8 cellular contexts compared by ENCODE assay signal in genomic region chr19:57363734-57364181, GRCh38. TPM values are rescaled to one million over a fixed set of nuclear protein-coding genes. Genes with fewer than 3 reads are reported as not detected.
DNase-seq lines count a peak whose midpoint lies in the region; ATAC-seq, FAIRE-seq and TF ChIP-seq lines count a peak whose summit lies in the region.

No MANE protein-coding gene starts in this region.

- POLR2A ChIA-PET in activated CD4-positive, alpha-beta memory T cell treated with anti-CD3 and anti-CD28 coated beads, Interleukin-2, amount 10 ng/mL, durations not matched to agents 7 days and 5 days (lab: Charles Lee), result interaction anchor here (0.7 to 1.8 kb wide), 5 partner anchors 13 to 451 kb away, joined by 3 to 9 read pairs (median 3); partner anchors contain the start of genes ZNF304, ZNF416, ZNF548 and ZNF552

- peaks cover 19% of the 10 kb centered on the region for H3K4me1 ChIP-seq in DND-41 (ENCODE audit: insufficient read depth, low read length)
- peaks cover 3 to 5% (median 3%) of the 10 kb centered on the region in 3 donors for H3K4me1 ChIP-seq in pancreas

- FAIRE-seq in pancreas (lab: Jason Lieb, UNC), result no peak

- peaks cover 42% of the 10 kb centered on the region for H3K36me3 Mint-ChIP-seq in activated CD4-positive, alpha-beta memory T cell treated with anti-CD3 and anti-CD28 coated beads, Interleukin-2, amount 10 ng/mL, durations not matched to agents 7 days and 5 days (ENCODE audit: low read depth)

- peak overlapping the region; percentile 57 for H3K9ac ChIP-seq in DND-41 (ENCODE audit: low read depth, low read length)

- TF ChIP-seq CTCF in DND-41 (IDR thresholded peaks at IDR 0.05; ENCODE audit: borderline replicate concordance, extremely low read depth, low read length, poor library complexity, severe bottlenecking) (no peak), pancreas (IDR thresholded peaks at IDR 0.05) (no peak)

- peak overlapping the region; percentile 82 for H3K4me3 Mint-ChIP-seq in activated CD4-positive, alpha-beta memory T cell treated with anti-CD3 and anti-CD28 coated beads, Interleukin-2, amount 10 ng/mL, durations not matched to agents 7 days and 5 days

- peaks cover 40% of the 10 kb centered on the region for H3K9me3 Mint-ChIP-seq in activated CD4-positive, alpha-beta memory T cell treated with anti-CD3 and anti-CD28 coated beads, Interleukin-2, amount 10 ng/mL, durations not matched to agents 7 days and 5 days

- peaks cover 26% of the 10 kb centered on the region for H3K79me2 ChIP-seq in DND-41 (ENCODE audit: insufficient read depth, low read length)

- H3K4me1 Mint-ChIP-seq in activated CD4-positive, alpha-beta memory T cell treated with anti-CD3 and anti-CD28 coated beads, Interleukin-2, amount 10 ng/mL, durations not matched to agents 7 days and 5 days, result peaks cover 17% of the 10 kb centered on the region

- DNase-seq in DND-41 (no peak), globus pallidus (ENCODE audit: low spot score) (peak; percentile 21), pancreas (peak in 1 of 6 donors; percentile 10), NCI-H2196 (lab: John Stamatoyannopoulos, UW; ENCODE audit: unreplicated experiment) (no peak), NCI-H2107 treated with DMSO at 0.1 percent for 48 hours (lab: John Stamatoyannopoulos, UW; ENCODE audit: unreplicated experiment) (no peak), Ammon's horn (ENCODE audit: low spot score) (no peak)
- no peak for DNase-seq in activated CD4-positive, alpha-beta memory T cell treated with anti-CD3 and anti-CD28 coated beads, Interleukin-2, amount 10 ng/mL, durations not matched to agents 7 days and 5 days

- 1 to 2% methylated on average over 13 to 14 of the region's 14 CpGs for WGBS in pancreas, 2 donors

- CTCF ChIA-PET in activated CD4-positive, alpha-beta memory T cell treated with anti-CD3 and anti-CD28 coated beads, Interleukin-2, amount 10 ng/mL, durations not matched to agents 7 days and 5 days (lab: Charles Lee), result interaction anchor here (1.5 kb wide), 1 partner anchor 13 kb away, joined by 3 read pairs; the partner anchor contains the start of gene ZNF304

- H4K20me1 ChIP-seq in DND-41 (ENCODE audit: insufficient read depth, low read length), result no peaks in the 10 kb centered on the region

- no peaks in the 10 kb centered on the region for H3K9me3 ChIP-seq in DND-41 (ENCODE audit: insufficient read depth, low read length, severe bottlenecking)
- H3K9me3 ChIP-seq in pancreas, result no peaks in the 10 kb centered on the region

- H3K4me3 ChIP-seq in DND-41 (ENCODE audit: low read depth in 1 of 2, low read length in 2 of 2) (peak overlapping the region; percentile 60 to 74; a peak in 3 of 4 replicates), pancreas (peak overlapping the region; percentile 46 to 85 (median 71))

- peaks cover 10% of the 10 kb centered on the region for H3K36me3 ChIP-seq in DND-41 (ENCODE audit: insufficient read depth, low read length)
- H3K36me3 ChIP-seq in pancreas, result no peaks in the 10 kb centered on the region

- H2AFZ ChIP-seq in DND-41 (ENCODE audit: low read depth, low read length), result peak overlapping the region; percentile 65

- no peak; the same call in 1 of the 3 replicates for ATAC-seq in DND-41 (ENCODE audit: insufficient read depth, low read depth)
- ATAC-seq in HG02938 (IDR thresholded peaks at IDR 0.05; ENCODE audit: unreplicated experiment), result peak; percentile 14
- ATAC-seq in pancreas, result peak; percentile 3 to 27 (median 4)

- no peaks in the 10 kb centered on the region for H3K27me3 Mint-ChIP-seq in activated CD4-positive, alpha-beta memory T cell treated with anti-CD3 and anti-CD28 coated beads, Interleukin-2, amount 10 ng/mL, durations not matched to agents 7 days and 5 days

- peak overlapping the region; percentile 90 for H3K27ac Mint-ChIP-seq in activated CD4-positive, alpha-beta memory T cell treated with anti-CD3 and anti-CD28 coated beads, Interleukin-2, amount 10 ng/mL, durations not matched to agents 7 days and 5 days

- no peaks in the 10 kb centered on the region for H3K27me3 ChIP-seq in DND-41 (ENCODE audit: insufficient read depth, low read length, poor library complexity)
- no peaks in the 10 kb centered on the region for H3K27me3 ChIP-seq in pancreas

- peak overlapping the region; percentile 61 for H3K27ac ChIP-seq in DND-41 (ENCODE audit: low read length)
- peak overlapping the region; percentile 72 to 92 (median 84) for H3K27ac ChIP-seq in pancreas

- H3K4me2 ChIP-seq in DND-41 (ENCODE audit: insufficient read depth, low read length), result peak overlapping the region; percentile 82

- intact Hi-C loops in pancreas (cut with DNase I), result no loop called here

RNA-seq across cellular contexts. Expression of gene TRAPPC2B, which starts 0.4 kb away (rescaled TPM):
- 10 to 100 TPM; 10.5 to 10.9 TPM for total RNA-seq in activated CD4-positive, alpha-beta memory T cell treated with anti-CD3 and anti-CD28 coated beads, Interleukin-2, amount 10 ng/mL, durations not matched to agents 7 days and 5 days
- 1 to 10 TPM; 2.1 to 3.2 (median 2.5) TPM for total RNA-seq in pancreas
- polyA plus RNA-seq in pancreas, result 10 to 100 TPM in 1 of 2 donors, 1 to 10 TPM in 1; 9.3 to 14.7 TPM

RNA-seq across cellular contexts. Expression of gene ZNF547, which starts 0.4 kb away (rescaled TPM):
- 1 to 10 TPM; 3.8 to 4.8 TPM for total RNA-seq in activated CD4-positive, alpha-beta memory T cell treated with anti-CD3 and anti-CD28 coated beads, Interleukin-2, amount 10 ng/mL, durations not matched to agents 7 days and 5 days
- 1 to 10 TPM in 5 of 6 donors, under 1 TPM in 1; 0.60 to 1.4 (median 1.1) TPM for total RNA-seq in pancreas
- polyA plus RNA-seq in pancreas, result 1 to 10 TPM; 1.3 to 4.1 TPM

RNA-seq across cellular contexts. Expression of gene ZNF304, which starts 12.7 kb away (rescaled TPM):
- 1 to 10 TPM; 7.9 to 9.1 TPM for total RNA-seq in activated CD4-positive, alpha-beta memory T cell treated with anti-CD3 and anti-CD28 coated beads, Interleukin-2, amount 10 ng/mL, durations not matched to agents 7 days and 5 days
- 1 to 10 TPM; 1.9 to 4.6 (median 2.5) TPM for total RNA-seq in pancreas
- polyA plus RNA-seq in pancreas, result 1 to 10 TPM; 1.1 to 3.3 TPM

RNA-seq across cellular contexts. Expression of gene ZNF548, which starts 25.9 kb away (rescaled TPM):
- 10 to 100 TPM; 26.9 to 32.6 TPM for total RNA-seq in activated CD4-positive, alpha-beta memory T cell treated with anti-CD3 and anti-CD28 coated beads, Interleukin-2, amount 10 ng/mL, durations not matched to agents 7 days and 5 days
- total RNA-seq in pancreas, result 1 to 10 TPM; 3.5 to 8.7 (median 5.1) TPM
- 1 to 10 TPM; 3.7 to 5.2 TPM for polyA plus RNA-seq in pancreas

RNA-seq across cellular contexts. Expression of gene ZNF543, which starts 43.5 kb away (rescaled TPM):
- total RNA-seq in activated CD4-positive, alpha-beta memory T cell treated with anti-CD3 and anti-CD28 coated beads, Interleukin-2, amount 10 ng/mL, durations not matched to agents 7 days and 5 days, result 1 to 10 TPM; 7.7 to 8.2 TPM
- total RNA-seq in pancreas, result 1 to 10 TPM; 1.3 to 4.1 (median 1.5) TPM
- polyA plus RNA-seq in pancreas, result 1 to 10 TPM in 1 of 2 donors, under 1 TPM in 1; 0.76 to 1.4 TPM
